ENCODE assay signal across 33 cellular contexts in genomic region chr3:55309336-55309735, GRCh38.
DNase-seq lines count a peak whose midpoint lies in the region; ATAC-seq and TF ChIP-seq lines count a peak whose summit lies in the region.
"Had no signal": no experiment of that assay in that cellular context is flagged by ENCODE, and none has a peak within 500 bp of the region (broad histone marks: within the 10 kb centered on the region; RNA-seq: fewer than 3 reads in every experiment).

No MANE protein-coding gene starts in this region.

- H3K4me1 ChIP-seq in PC-3 (ENCODE audit: insufficient read depth, low read length): no peaks in the 10 kb centered on the region
- H3K4me1 ChIP-seq: ascending aorta, colonic mucosa, heart right ventricle, prostate gland, transverse colon had no signal

- no peaks in the 10 kb centered on the region for H3F3A ChIP-seq in PC-3 (ENCODE audit: low read length, unreplicated experiment)

- H3K4me3 ChIP-seq in PC-3 (ENCODE audit: low read length): no peak overlapping the region
- H3K4me3 ChIP-seq in foreskin fibroblast (ENCODE audit: low read depth in 1 of 2, low read length in 2 of 2): no peak overlapping the region
- H3K4me3 ChIP-seq: ascending aorta, cardiac muscle cell, colonic mucosa, heart right ventricle, lung, mucosa of descending colon, prostate gland, sigmoid colon, transverse colon had no signal

- H3K27me3 ChIP-seq in PC-3 (ENCODE audit: low read length): 0 out of 2 replicates have a peak, but pooled peaks cover 3% of the 10 kb centered on the region
- H3K27me3 ChIP-seq: ascending aorta, cardiac muscle cell, colonic mucosa, sigmoid colon, transverse colon had no signal

- no peak overlapping the region for H3K27ac ChIP-seq in PC-3 (ENCODE audit: low read length)
- H3K27ac ChIP-seq: ascending aorta, cardiac muscle cell, colonic mucosa, heart right ventricle, prostate gland, sigmoid colon, transverse colon had no signal

- intact Hi-C loops in PC-3 (cut with micrococcal nuclease): no loop called here

- POLR2A ChIA-PET in PC-3 (lab: Charles Lee; ENCODE audit: unreplicated experiment): no interaction called here

- no peaks in the 10 kb centered on the region for H3K79me2 ChIP-seq in PC-3 (ENCODE audit: low read length)

- no peaks in the 10 kb centered on the region for H3K9me2 ChIP-seq in PC-3 (replicated peaks; ENCODE audit: low read length)

- H3K36me3 ChIP-seq in PC-3 (ENCODE audit: low read depth, low read length): no peaks in the 10 kb centered on the region
- H3K36me3 ChIP-seq: ascending aorta, cardiac muscle cell, colonic mucosa, heart right ventricle, prostate gland, sigmoid colon, transverse colon had no signal

- no peak overlapping the region for H3K9ac ChIP-seq in PC-3 (ENCODE audit: low read length)

- H3K4me2 ChIP-seq in PC-3 (ENCODE audit: low read length): no peak overlapping the region

- no peak overlapping the region for H2AFZ ChIP-seq in PC-3 (ENCODE audit: low read length)

- peak; percentile 63 for DNase-seq in ELR (ENCODE audit: low read depth)
- peak; percentile 28 for DNase-seq in PC-3
- DNase-seq in foreskin fibroblast: peak; percentile 37 to 47
- peak; percentile 26 for DNase-seq in stromal cell of bone marrow (ENCODE audit: low read depth)
- DNase-seq in GDM1 (lab: John Stamatoyannopoulos, UW): no peak
- no peak for DNase-seq in cortex of kidney (lab: John Stamatoyannopoulos, UW)
- DNase-seq in NCI-H774 (lab: John Stamatoyannopoulos, UW): no peak
- DNase-seq: activated B cell treated with CpG ODN at 0.5 μM for 24 hours; activated CD4-positive, alpha-beta T cell treated with anti-CD3 and anti-CD28 coated beads, Interleukin-2, amount 10 ng/mL, durations not matched to agents 7 days and 5 days; activated gamma-delta T cell treated with Interleukin-2 at 50 U/mL for 16 hours; activated naive CD8-positive, alpha-beta T cell treated with anti-CD3 and anti-CD28 coated beads, Interleukin-2, amount 10 ng/mL, durations not matched to agents 7 days and 5 days; activated T-cell treated with anti-CD3 and anti-CD28 coated beads, Interleukin-2, amount 50 U/mL, for 24 hours; colonic mucosa; effector memory CD8-positive, alpha-beta T cell; erythroblast; foreskin melanocyte; H9; heart right ventricle; left cardiac atrium; mucosa of descending colon; natural killer cell; NCI-H1105; NCI-H187; NCI-H2171; NCI-H510A; nucleus accumbens; sigmoid colon; stimulated activated CD4-positive, alpha-beta T cell treated with anti-CD3 and anti-CD28 coated beads, Interleukin-4, amount 100 ng/mL, for 24 hours; transverse colon had no signal

- CTCF ChIA-PET in PC-3 (lab: Charles Lee): no interaction called here

- BruUV-seq in PC-3 (replicated peaks; lab: Mats Ljungman, UMichigan): no TSS peak

- TF ChIP-seq CTCF in PC-3 (conservative IDR thresholded peaks at IDR 0.05; ENCODE audit: low read depth, low read length): no peak
- TF ChIP-seq CTCF in foreskin fibroblast (IDR thresholded peaks at IDR 0.05; ENCODE audit: low read depth, low read length): no peak

- ATAC-seq in PC-3: no peak
- ATAC-seq: effector memory CD8-positive, alpha-beta T cell; heart right ventricle; left cardiac atrium; mucosa of descending colon; natural killer cell had no signal

- H3K9me3 ChIP-seq in PC-3 (ENCODE audit: low read length): no peaks in the 10 kb centered on the region
- H3K9me3 ChIP-seq: ascending aorta, colonic mucosa, mucosa of descending colon, prostate gland, sigmoid colon, transverse colon had no signal

- H4K20me1 ChIP-seq in PC-3 (ENCODE audit: low read length): no peaks in the 10 kb centered on the region

Comparison
In these comparisons a context has a peak if more than half of its experiments do, and no peak if none do; other contexts are left out.
1. DNase-seq: peak in ELR (single experiment), PC-3 (single experiment), foreskin fibroblast (2 of 2) and stromal cell of bone marrow (single experiment); none in GDM1 (single experiment), cortex of kidney (single experiment) and NCI-H774 (single experiment).